ENCODE assay signal across 2 cellular contexts in genomic region chr3:153439780-153440179, GRCh38.
TF ChIP-seq lines count a peak whose summit lies in the region.

No MANE protein-coding gene starts in this region.

TF ChIP-seq in SK-N-SH, 30 proteins besides CTCF, POLR2A, EP300 and RAD21 (continued from another document):
- TF ChIP-seq GABPA (IDR thresholded peaks at IDR 0.05; ENCODE audit: low read depth): no peak
- no peak for TF ChIP-seq SIN3A (IDR thresholded peaks at IDR 0.05; ENCODE audit: borderline replicate concordance, low read depth, low read length)
- TF ChIP-seq YY1 (IDR thresholded peaks at IDR 0.05; ENCODE audit: low read depth): no peak
- no peak for TF ChIP-seq RFX5 (IDR thresholded peaks at IDR 0.05; ENCODE audit: low read length)
- no peak for TF ChIP-seq PBX3 (IDR thresholded peaks at IDR 0.05)
- no peak for TF ChIP-seq IRF3 (IDR thresholded peaks at IDR 0.05; ENCODE audit: low read depth, low read length)
- no peak for TF ChIP-seq USF1 (IDR thresholded peaks at IDR 0.05; ENCODE audit: borderline replicate concordance, low read depth)
- no peak for TF ChIP-seq FOXM1 (IDR thresholded peaks at IDR 0.05; ENCODE audit: low read depth)
- TF ChIP-seq FOXJ3 (CRISPR knock-in tag; IDR thresholded peaks at IDR 0.05): no peak
- no peak for TF ChIP-seq ZBTB33 (IDR thresholded peaks at IDR 0.05; ENCODE audit: borderline replicate concordance, low read depth)

TF ChIP-seq in SK-N-SH treated with all-trans-retinoic acid at 6 μM for 48 hours, 23 proteins besides CTCF, POLR2A, EP300 and RAD21 (continued from another document):
- TF ChIP-seq ZNF70 (CRISPR knock-in tag; IDR thresholded peaks at IDR 0.05): no peak
- no peak for TF ChIP-seq ARNTL (CRISPR knock-in tag; IDR thresholded peaks at IDR 0.05; ENCODE audit: borderline replicate concordance, low read depth)
- TF ChIP-seq ISL1 (CRISPR knock-in tag; IDR thresholded peaks at IDR 0.05): no peak
- no peak for TF ChIP-seq TOX (CRISPR knock-in tag; IDR thresholded peaks at IDR 0.05; ENCODE audit: borderline replicate concordance)
- TF ChIP-seq ZNF565 (CRISPR knock-in tag; conservative IDR thresholded peaks at IDR 0.05; ENCODE audit: low read depth): no peak
- TF ChIP-seq ZFP3 (CRISPR knock-in tag; IDR thresholded peaks at IDR 0.05): no peak
- TF ChIP-seq OSR1 (CRISPR knock-in tag; IDR thresholded peaks at IDR 0.05): no peak
- TF ChIP-seq CSRNP3 (CRISPR knock-in tag; IDR thresholded peaks at IDR 0.05): no peak
- no peak for TF ChIP-seq CREB5 (CRISPR knock-in tag; IDR thresholded peaks at IDR 0.05; ENCODE audit: low read depth)
- TF ChIP-seq POU6F1 (CRISPR knock-in tag; IDR thresholded peaks at IDR 0.05; ENCODE audit: borderline replicate concordance, low read depth): no peak
- no peak for TF ChIP-seq TSHZ2 (CRISPR knock-in tag; IDR thresholded peaks at IDR 0.05)
TF ChIP-seq in SK-N-SH treated with all-trans-retinoic acid at 6 μM for 48 hours: peak in this region for 0.
